ENCODE assay signal across 9 cellular contexts in the genomic region with DNA sequence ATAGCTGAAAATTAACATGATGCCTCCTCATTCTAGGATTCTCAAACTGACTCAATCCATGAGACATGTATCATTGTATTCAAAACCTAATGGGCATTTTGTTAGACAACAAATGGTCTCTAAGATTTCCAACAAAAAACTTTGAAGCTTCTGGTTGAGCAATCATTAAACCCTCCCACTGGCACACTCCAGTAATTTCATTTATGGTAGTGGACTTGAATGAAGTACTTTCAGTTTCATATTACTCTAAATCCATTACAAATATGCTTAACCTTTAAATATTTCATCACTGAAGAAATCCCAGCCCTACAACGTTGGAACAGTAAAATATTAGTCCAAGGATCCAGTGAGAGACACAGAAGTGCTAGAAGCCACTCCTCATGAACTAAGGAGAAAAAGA. TPM values are rescaled to one million over a fixed set of nuclear protein-coding genes. Genes with fewer than 3 reads are reported as not detected.
A peak's percentile ranks its signal among the peaks of the same experiment; 100 is the strongest.
DNase-seq lines count a peak whose midpoint lies in the region; ATAC-seq and TF ChIP-seq lines count a peak whose summit lies in the region.
"Had no signal": no experiment of that assay in that cellular context is flagged by ENCODE, and none has a peak within 500 bp of the region (broad histone marks: within the 10 kb centered on the region; RNA-seq: fewer than 3 reads in every experiment).

No MANE protein-coding gene starts in this region.

- peak overlapping the region; percentile 24 for H3K27ac ChIP-seq in CD4-positive, alpha-beta memory T cell (ENCODE audit: low read depth, low read length)
- H3K27ac ChIP-seq in osteoblast (ENCODE audit: low read depth, low read length): no peak overlapping the region

- no peaks in the 10 kb centered on the region for H3K36me3 ChIP-seq in CD4-positive, alpha-beta memory T cell (ENCODE audit: insufficient read depth, low read length)
- no peaks in the 10 kb centered on the region for H3K36me3 ChIP-seq in osteoblast (ENCODE audit: insufficient read depth, low read length)

- peaks cover 24% of the 10 kb centered on the region for H3K4me1 ChIP-seq in CD4-positive, alpha-beta memory T cell (ENCODE audit: insufficient read depth, low read length)
- H3K4me1 ChIP-seq in osteoblast (ENCODE audit: insufficient read depth, low read length): no peaks in the 10 kb centered on the region

- H4K20me1 ChIP-seq in osteoblast (ENCODE audit: insufficient read depth, low read length): no peaks in the 10 kb centered on the region

- H3K79me2 ChIP-seq in osteoblast (ENCODE audit: insufficient read depth, low read length): no peaks in the 10 kb centered on the region

- H2AFZ ChIP-seq in osteoblast (ENCODE audit: low read length): peak overlapping the region; percentile 50

- ATAC-seq in GM18502 (IDR thresholded peaks at IDR 0.05; ENCODE audit: poor library complexity, unreplicated experiment): no peak

- no peaks in the 10 kb centered on the region for H3K27me3 ChIP-seq in CD4-positive, alpha-beta memory T cell (ENCODE audit: insufficient read depth, low read length)
- H3K27me3 ChIP-seq in osteoblast (ENCODE audit: insufficient read depth, low read length): no peaks in the 10 kb centered on the region

- POLR2A ChIA-PET in CD4-positive, alpha-beta memory T cell (lab: Charles Lee; ENCODE audit: partially characterized antibody): no interaction called here

- peaks cover 25 to 38% (median 32%) of the 10 kb centered on the region in 4 donors for H3K4me1 Mint-ChIP-seq in CD4-positive, alpha-beta memory T cell

- peaks cover 0 to 2% of the 10 kb centered on the region in 2 donors for H3K27me3 Mint-ChIP-seq in CD4-positive, alpha-beta memory T cell

- no peak for TF ChIP-seq CTCF in osteoblast (IDR thresholded peaks at IDR 0.05; ENCODE audit: extremely low read depth, low read depth, low read length)

- no peaks in the 10 kb centered on the region for H3K9me3 ChIP-seq in CD4-positive, alpha-beta memory T cell (ENCODE audit: control insufficient read depth in 1 of 2, low read length in 2 of 2)
- H3K9me3 ChIP-seq in osteoblast (ENCODE audit: low read depth, low read length): no peaks in the 10 kb centered on the region

- peak overlapping the region; percentile 83 to 96 (median 88) for H3K4me3 Mint-ChIP-seq in CD4-positive, alpha-beta memory T cell

- peaks cover 0 to 5% (median 0%) of the 10 kb centered on the region in 8 donors for H3K9me3 Mint-ChIP-seq in CD4-positive, alpha-beta memory T cell

- H3K4me2 ChIP-seq in osteoblast (ENCODE audit: insufficient read depth, low read length): peak overlapping the region; percentile 27

- peak in 1 of 5 donors; percentile 1 for DNase-seq in CD4-positive, alpha-beta memory T cell
- peak; percentile 85 for DNase-seq in OCI-M1 (lab: John Stamatoyannopoulos, UW)
- DNase-seq in fibroblast of gingiva (ENCODE audit: low read depth): peak; percentile 36
- no peak for DNase-seq in osteoblast (ENCODE audit: insufficient read length, low spot score, missing footprints)
- no peak for DNase-seq in DMS114 treated with DMSO at 0.1 percent for 48 hours (lab: John Stamatoyannopoulos, UW; ENCODE audit: unreplicated experiment)
- DNase-seq in DMS53 (lab: John Stamatoyannopoulos, UW): no peak
- no peak for DNase-seq in pons (ENCODE audit: low spot score)
- DNase-seq: NCI-H2029 treated with DMSO at 0.1 percent for 48 hours had no signal

- peak overlapping the region; percentile 34 to 46 for H3K4me3 ChIP-seq in CD4-positive, alpha-beta memory T cell (ENCODE audit: low read length in 2 of 2)
- H3K4me3 ChIP-seq in osteoblast (ENCODE audit: insufficient read depth, low read length): peak overlapping the region; percentile 44

- intact Hi-C loops in CD4-positive, alpha-beta memory T cell (cut with micrococcal nuclease): no loop called here

- H3K36me3 Mint-ChIP-seq in CD4-positive, alpha-beta memory T cell: peaks cover 4 to 10% of the 10 kb centered on the region in 2 donors

- CTCF ChIA-PET in CD4-positive, alpha-beta memory T cell (lab: Charles Lee; ENCODE audit: partially characterized antibody): no interaction called here

- H3K27ac Mint-ChIP-seq in CD4-positive, alpha-beta memory T cell: peak overlapping the region; percentile 61 to 89 (median 82)

RNA-seq across cellular contexts. Expression of a gene that starts 43.5 kb away (rescaled TPM):
- under 1 TPM; 0.17 to 0.23 TPM for total RNA-seq in CD4-positive, alpha-beta memory T cell
- under 1 TPM; 0.17 to 0.30 TPM for polyA plus RNA-seq in CD4-positive, alpha-beta memory T cell
- not detected in 2 replicates for total RNA-seq in osteoblast

Comparison
In these comparisons a context has a peak if more than half of its experiments do, and no peak if none do; other contexts are left out.
1. DNase-seq: peak in OCI-M1 (single experiment) and fibroblast of gingiva (single experiment); none in osteoblast (single experiment), DMS114 treated with DMSO at 0.1 percent for 48 hours (single experiment), DMS53 (single experiment) and pons (single experiment).